Comparison of ENCODE assay signal across 28 cellular contexts in the genomic region with DNA sequence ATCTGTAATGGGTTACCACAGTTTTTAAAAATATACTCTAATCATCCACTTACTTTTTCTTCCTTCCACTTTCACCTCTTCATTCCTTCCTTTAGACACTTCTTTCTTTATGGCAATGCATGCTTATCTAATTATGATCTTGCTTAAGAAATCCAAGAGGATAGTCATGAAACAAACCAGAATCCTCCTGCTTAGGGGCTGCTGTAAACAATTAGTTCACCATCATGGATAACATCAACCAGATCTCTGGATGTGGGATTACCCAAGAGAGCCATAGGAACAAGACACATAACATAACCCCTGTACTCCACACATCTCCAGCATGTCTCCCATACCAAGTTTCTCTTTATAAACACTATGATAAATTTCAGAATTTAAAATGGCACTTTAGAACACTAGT.
"Had no signal": no experiment of that assay in that cellular context is flagged by ENCODE, and none has a peak within 500 bp of the region (broad histone marks: within the 10 kb centered on the region; RNA-seq: fewer than 3 reads in every experiment).

No MANE protein-coding gene starts in this region.

- H3K9me3 ChIP-seq: ovary, psoas muscle, right lobe of liver, sigmoid colon, suprapubic skin, testis, tibial artery, transverse colon, upper lobe of right lung, uterus had no signal

- H3K4me1 ChIP-seq: neural progenitor cell, parathyroid adenoma, psoas muscle, right lobe of liver, sigmoid colon, spleen, suprapubic skin, testis, tibial artery, transverse colon, upper lobe of right lung, uterus had no signal

- H3K79me2 ChIP-seq: parathyroid adenoma had no signal

- H3K27me3 ChIP-seq: neural progenitor cell, ovary, right lobe of liver, sigmoid colon, spleen, suprapubic skin, testis, tibial artery, transverse colon, upper lobe of right lung, uterus had no signal

- H3K4me3 ChIP-seq: neural progenitor cell, ovary, psoas muscle, right lobe of liver, sigmoid colon, spleen, suprapubic skin, testis, tibial artery, transverse colon, upper lobe of right lung, uterus had no signal

- DNase-seq: natural killer cell; occipital lobe; ovary; posterior cingulate gyrus; psoas muscle; right cardiac atrium; right lobe of liver; sigmoid colon; small intestine; spleen; stimulated activated CD4-positive, alpha-beta T cell treated with anti-CD3 and anti-CD28 coated beads, Interleukin-12 subunit alpha, Interleukin-12 subunit beta, amount 100 ng/mL, for 4 hours; stimulated activated CD4-positive, alpha-beta T cell treated with anti-CD3 and anti-CD28 coated beads, Interleukin-1b, Interleukin-23, amount 100 ng/mL, for 48 hours; stimulated activated CD4-positive, alpha-beta T cell treated with anti-CD3 and anti-CD28 coated beads, Interleukin-4, amount 100 ng/mL, for 1 hour; stimulated activated CD4-positive, alpha-beta T cell treated with anti-CD3 and anti-CD28 coated beads, Interleukin-4, amount 100 ng/mL, for 4 hours; stimulated activated CD8-positive, alpha-beta memory T cell treated with anti-CD3 and anti-CD28 coated beads, Interleukin-4, amount 100 ng/mL, for 48 hours; stimulated activated naive CD4-positive, alpha-beta T cell; stimulated activated naive CD8-positive, alpha-beta T cell treated with anti-CD3 and anti-CD28 coated beads, Interleukin-15, amount 100 ng/mL, for 72 hours; stimulated activated naive CD8-positive, alpha-beta T cell treated with anti-CD3 and anti-CD28 coated beads, Interleukin-15, Interleukin-2, amounts not matched to agents 100 U/mL and 50 U/mL, for 24 hours; substantia nigra; testis; tibial artery; transverse colon; upper lobe of right lung; uterus had no signal

- H2AFZ ChIP-seq: neural progenitor cell, parathyroid adenoma had no signal

- H3K9ac ChIP-seq: neural progenitor cell, parathyroid adenoma had no signal

- ATAC-seq: natural killer cell; psoas muscle; right cardiac atrium; right lobe of liver; stimulated activated memory B cell treated with anti-CD40 and anti-IgM and Interleukin-4, amounts not matched to agents 10 μg/mL and 1 μg/mL and 100 μg/mL, for 72 hours; stimulated activated naive CD8-positive, alpha-beta T cell treated with anti-CD3 and anti-CD28 coated beads, Interleukin-15, amount 100 ng/mL, for 72 hours; stimulated activated naive CD8-positive, alpha-beta T cell treated with anti-CD3 and anti-CD28 coated beads, Interleukin-15, Interleukin-2, amounts not matched to agents 100 U/mL and 50 U/mL, for 24 hours; upper lobe of right lung had no signal

- H3K4me2 ChIP-seq: neural progenitor cell had no signal

- H3K36me3 ChIP-seq: neural progenitor cell, ovary, right lobe of liver, sigmoid colon, spleen, suprapubic skin, tibial artery, transverse colon, upper lobe of right lung, uterus had no signal

- H3K27ac ChIP-seq: neural progenitor cell, ovary, parathyroid adenoma, psoas muscle, right lobe of liver, sigmoid colon, spleen, suprapubic skin, testis, tibial artery, transverse colon, upper lobe of right lung, uterus had no signal
